29 cellular contexts compared by ENCODE assay signal in the genomic region with DNA sequence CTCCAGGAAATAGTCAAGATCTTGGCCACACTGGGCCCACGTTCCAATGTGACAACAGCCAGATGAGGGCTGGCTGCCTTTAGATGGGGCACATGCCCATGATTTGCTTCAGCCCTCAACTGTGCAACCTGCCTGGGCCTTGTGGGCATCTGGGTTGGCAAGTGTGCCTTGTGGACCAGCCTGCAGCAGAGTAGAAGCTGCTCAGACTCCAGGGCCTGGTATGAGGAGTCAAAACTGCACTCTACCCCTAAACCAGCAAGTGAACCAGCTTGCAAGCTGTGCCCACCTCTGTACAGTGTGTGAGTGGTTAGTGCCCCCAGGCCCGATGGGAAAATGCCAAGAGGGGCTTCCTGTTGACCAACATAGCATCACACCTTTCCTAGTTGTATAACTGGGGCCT.
"Had no signal": no experiment of that assay in that cellular context is flagged by ENCODE, and none has a peak within 500 bp of the region (broad histone marks: within the 10 kb centered on the region; RNA-seq: fewer than 3 reads in every experiment).

No MANE protein-coding gene starts in this region.

- H3K4me2 ChIP-seq: neural progenitor cell, smooth muscle cell had no signal

- FAIRE-seq: pancreas, urothelium cell line had no signal

- H3K4me3 ChIP-seq: neural progenitor cell, pancreas, prostate gland, right atrium auricular region, skin epidermis, smooth muscle cell, stomach, thoracic aorta, thyroid gland, tibial nerve, upper lobe of left lung, vagina had no signal

- H3K36me3 Mint-ChIP-seq: naive thymus-derived CD4-positive, alpha-beta T cell; natural killer cell; stimulated activated effector memory CD8-positive, alpha-beta T cell treated with anti-CD3 and anti-CD28 coated beads, Interleukin-12 subunit alpha, Interleukin-12 subunit beta, amount 100 ng/mL, for 72 hours; stimulated activated naive B cell treated with anti-CD40 and anti-IgM and Interleukin-4, amounts not matched to agents 10 μg/mL and 1 μg/mL and 100 μg/mL, for 72 hours had no signal

- H3K27ac ChIP-seq: neural progenitor cell, neutrophil, pancreas, prostate gland, right atrium auricular region, skin epidermis, stomach, thoracic aorta, thyroid gland, tibial nerve, upper lobe of left lung, vagina had no signal

- H3K27me3 Mint-ChIP-seq: naive thymus-derived CD4-positive, alpha-beta T cell; stimulated activated naive B cell treated with anti-CD40 and anti-IgM and Interleukin-4, amounts not matched to agents 10 μg/mL and 1 μg/mL and 100 μg/mL, for 72 hours; stimulated activated naive CD8-positive, alpha-beta T cell treated with anti-CD3 and anti-CD28 coated beads, Interleukin-15, Interleukin-2, amounts not matched to agents 100 ng/mL and 50 ng/mL, for 24 hours had no signal

- H3K27ac Mint-ChIP-seq: naive thymus-derived CD4-positive, alpha-beta T cell; natural killer cell; nephron; neural progenitor cell; stimulated activated effector memory CD8-positive, alpha-beta T cell treated with anti-CD3 and anti-CD28 coated beads, Interleukin-12 subunit alpha, Interleukin-12 subunit beta, amount 100 ng/mL, for 72 hours; stimulated activated naive B cell treated with anti-CD40 and anti-IgM and Interleukin-4, amounts not matched to agents 10 μg/mL and 1 μg/mL and 100 μg/mL, for 72 hours; stimulated activated naive CD8-positive, alpha-beta T cell treated with anti-CD3 and anti-CD28 coated beads, Interleukin-15, Interleukin-2, amounts not matched to agents 100 ng/mL and 50 ng/mL, for 24 hours had no signal

- DNase-seq: naive thymus-derived CD4-positive, alpha-beta T cell; natural killer cell; nucleus accumbens; pancreas; retina; stimulated activated CD4-positive, alpha-beta T cell treated with anti-CD3 and anti-CD28 coated beads, Interleukin-15, amount 100 ng/mL, for 24 hours; stimulated activated CD4-positive, alpha-beta T cell treated with anti-CD3 and anti-CD28 coated beads, Interleukin-2, amount 100 ng/mL, for 24 hours; stimulated activated CD4-positive, alpha-beta T cell treated with anti-CD3 and anti-CD28 coated beads, Interleukin-2, amount 100 ng/mL, for 48 hours; stimulated activated CD4-positive, alpha-beta T cell treated with anti-CD3 and anti-CD28 coated beads, Interleukin-4, amount 100 ng/mL, for 24 hours; stimulated activated naive B cell treated with anti-CD40 and anti-IgM and Interleukin-4, amounts not matched to agents 10 μg/mL and 1 μg/mL and 100 μg/mL, for 72 hours; stimulated activated naive CD4-positive, alpha-beta T cell treated with Interleukin-2 at 50 U/mL for 16 hours; stomach; thyroid gland; trophoblast cell; upper lobe of left lung had no signal

- H3K4me1 Mint-ChIP-seq: naive thymus-derived CD4-positive, alpha-beta T cell; natural killer cell; nephron; neural progenitor cell; stimulated activated effector memory CD8-positive, alpha-beta T cell treated with anti-CD3 and anti-CD28 coated beads, Interleukin-12 subunit alpha, Interleukin-12 subunit beta, amount 100 ng/mL, for 72 hours had no signal

- H3K4me1 ChIP-seq: neural progenitor cell, pancreas, prostate gland, right atrium auricular region, stomach, thyroid gland, tibial nerve, upper lobe of left lung, vagina had no signal

- H2AFZ ChIP-seq: neural progenitor cell had no signal

- H3K27me3 ChIP-seq: neural progenitor cell, neutrophil, pancreas, right atrium auricular region, stomach, thyroid gland, tibial nerve, upper lobe of left lung, vagina had no signal

- H3K9me3 Mint-ChIP-seq: natural killer cell had no signal

- H3K4me3 Mint-ChIP-seq: naive thymus-derived CD4-positive, alpha-beta T cell; natural killer cell; nephron; neural progenitor cell; stimulated activated effector memory CD8-positive, alpha-beta T cell treated with anti-CD3 and anti-CD28 coated beads, Interleukin-12 subunit alpha, Interleukin-12 subunit beta, amount 100 ng/mL, for 72 hours; stimulated activated naive B cell treated with anti-CD40 and anti-IgM and Interleukin-4, amounts not matched to agents 10 μg/mL and 1 μg/mL and 100 μg/mL, for 72 hours; stimulated activated naive CD8-positive, alpha-beta T cell treated with anti-CD3 and anti-CD28 coated beads, Interleukin-15, Interleukin-2, amounts not matched to agents 100 ng/mL and 50 ng/mL, for 24 hours had no signal

- H3K36me3 ChIP-seq: neural progenitor cell, neutrophil, pancreas, prostate gland, right atrium auricular region, stomach, thoracic aorta, thyroid gland, upper lobe of left lung, vagina had no signal

- ATAC-seq: naive thymus-derived CD4-positive, alpha-beta T cell; natural killer cell; pancreas; sciatic nerve; stimulated activated effector memory CD8-positive, alpha-beta T cell treated with anti-CD3 and anti-CD28 coated beads, Interleukin-12 subunit alpha, Interleukin-12 subunit beta, amount 100 ng/mL, for 72 hours; stimulated activated naive B cell treated with anti-CD40 and anti-IgM and Interleukin-4, amounts not matched to agents 10 μg/mL and 1 μg/mL and 100 μg/mL, for 72 hours had no signal

- H3K9ac ChIP-seq: neural progenitor cell had no signal

- H3K9me3 ChIP-seq: neutrophil, pancreas, prostate gland, thyroid gland had no signal
